Comparison of ENCODE assay signal across 11 cellular contexts in genomic region chr3:134326126-134326525, GRCh38. TPM values are rescaled to one million over a fixed set of nuclear protein-coding genes. Genes with fewer than 3 reads are reported as not detected.
DNase-seq lines count a peak whose midpoint lies in the region; ATAC-seq and TF ChIP-seq lines count a peak whose summit lies in the region.
"Had no signal": no experiment of that assay in that cellular context is flagged by ENCODE, and none has a peak within 500 bp of the region (broad histone marks: within the 10 kb centered on the region; RNA-seq: fewer than 3 reads in every experiment).

No MANE protein-coding gene starts in this region.

- peaks cover 5% of the 10 kb centered on the region; the same call in 1 of the 2 replicates for H3K36me3 Mint-ChIP-seq in HFFc6 (ENCODE audit: low read depth)
- H3K36me3 Mint-ChIP-seq: brain had no signal

- H3K27me3 ChIP-seq in body of pancreas (no peaks in the 10 kb centered on the region), stomach (no peaks in the 10 kb centered on the region)

- H3K4me1 Mint-ChIP-seq in HFFc6 (ENCODE audit: low read depth): peaks cover 91% of the 10 kb centered on the region

- H3K4me3 ChIP-seq in body of pancreas (no peak overlapping the region), stomach (no peak overlapping the region)

- H3K9me3 ChIP-seq in body of pancreas: no peaks in the 10 kb centered on the region
- no peaks in the 10 kb centered on the region for H3K9me3 ChIP-seq in stomach

- TF ChIP-seq POLR2A in body of pancreas (IDR thresholded peaks at IDR 0.05) (no peak), stomach (IDR thresholded peaks at IDR 0.05) (no peak)

- H3K4me1 ChIP-seq in body of pancreas (peaks cover 34% of the 10 kb centered on the region), stomach (peaks cover 19 to 63% (median 37%) of the 10 kb centered on the region in 4 donors)

- WGBS in body of pancreas, 2 donors: 51 to 54% methylated on average over 11 of the region's 11 CpGs
- WGBS in stomach, 5 donors: 65 to 80% (median 69%) methylated on average over 8 to 11 of the region's 11 CpGs

- peaks cover 3% of the 10 kb centered on the region; the same call in 1 of the 2 replicates for H3K27me3 Mint-ChIP-seq in HFFc6 (ENCODE audit: insufficient read depth)

- intact Hi-C loops in body of pancreas (cut with DNase I): no loop called here
- intact Hi-C loops in stomach (cut with DNase I; ENCODE audit: low total_unique reads): no loop called here

- H3K36me3 ChIP-seq in body of pancreas (replicated peaks in 1 of 2; ENCODE audit: insufficient read depth in 1 of 2, low read depth in 2 of 2): no peaks in the 10 kb centered on the region
- no peaks in the 10 kb centered on the region for H3K36me3 ChIP-seq in stomach

- H3K9me3 Mint-ChIP-seq in HFFc6: no peaks in the 10 kb centered on the region
- H3K9me3 Mint-ChIP-seq: brain had no signal

- H3K27ac ChIP-seq in body of pancreas (peak overlapping the region; percentile 34 to 77 (median 66)), stomach (peak overlapping the region; percentile 30 to 75 (median 55))
- H3K27ac ChIP-seq: HL-60 had no signal

- TF ChIP-seq CTCF in HFFc6 (IDR thresholded peaks at IDR 0.05): no peak
- TF ChIP-seq CTCF in body of pancreas (IDR thresholded peaks at IDR 0.05): no peak
- TF ChIP-seq CTCF in stomach (IDR thresholded peaks at IDR 0.05): no peak

- H3K27ac Mint-ChIP-seq in HFFc6: peak overlapping the region; percentile 89

- peak; percentile 30 for ATAC-seq in body of pancreas

- DNase-seq in HFFc6 (no peak), body of pancreas (no peak), islet precursor cell (peak; percentile 82), stomach (no peak), nucleus accumbens (lab: John Stamatoyannopoulos, UW) (no peak), dedifferentiated amniotic fluid mesenchymal stem cell (ENCODE audit: extremely low spot score) (no peak), iPS-NIHi11 (ENCODE audit: low spot score) (no peak), NCI-H2171 (lab: John Stamatoyannopoulos, UW) (no peak)
- DNase-seq: NCI-H1105 treated with DMSO at 0.1 percent for 48 hours had no signal

- TF ChIP-seq EP300 in stomach (IDR thresholded peaks at IDR 0.05): no peak

- peak overlapping the region; percentile 72 for H3K4me3 Mint-ChIP-seq in HFFc6
- H3K4me3 Mint-ChIP-seq: brain had no signal

RNA-seq across cellular contexts. Expression of gene AMOTL2, which starts 48.1 kb away (rescaled TPM):
- total RNA-seq in HFFc6 (2021; fragmentation: NEBNext Ultra II Directional; extraction: Animal tissue kit (Norgen Biotek cat#: 25700)): 100 to 1,000 TPM; 244 to 311 (median 274) TPM
- total RNA-seq in body of pancreas (10 to 100 TPM; 65.1 to 71.5 TPM), stomach (100 to 1,000 TPM in 1 of 5 donors, 10 to 100 TPM in 4; 29.3 to 782 (median 54.9) TPM)
- polyA plus RNA-seq in stomach: 10 to 100 TPM; 10.6 to 16.6 (median 13.8) TPM
